Comparison of ENCODE assay signal across 10 cellular contexts in genomic region chr11:114132944-114133394, GRCh38.
DNase-seq lines count a peak whose midpoint lies in the region; ATAC-seq and TF ChIP-seq lines count a peak whose summit lies in the region.
"Had no signal": no experiment of that assay in that cellular context is flagged by ENCODE, and none has a peak within 500 bp of the region (broad histone marks: within the 10 kb centered on the region; RNA-seq: fewer than 3 reads in every experiment).

No MANE protein-coding gene starts in this region.

- TF ChIP-seq CTCF in fibroblast of lung (conservative IDR thresholded peaks at IDR 0.05 in 1 of 2, IDR thresholded peaks at IDR 0.05 in 1 of 2; ENCODE audit: low read depth in 1 of 2, low read length in 2 of 2) (no peak), osteoblast (IDR thresholded peaks at IDR 0.05; ENCODE audit: extremely low read depth, low read depth, low read length) (no peak), progenitor cell of endocrine pancreas (IDR thresholded peaks at IDR 0.05; ENCODE audit: unreplicated experiment) (no peak)

- H3K9ac ChIP-seq in fibroblast of lung (ENCODE audit: insufficient read depth, low read length), result no peak overlapping the region

- H3K36me3 Mint-ChIP-seq in progenitor cell of endocrine pancreas (ENCODE audit: insufficient read depth), result no peaks in the 10 kb centered on the region

- H3K4me2 ChIP-seq in fibroblast of lung (ENCODE audit: extremely low read depth, insufficient read depth, low read length), result no peak overlapping the region
- peak overlapping the region; percentile 74 for H3K4me2 ChIP-seq in osteoblast (ENCODE audit: insufficient read depth, low read length)

- H2AFZ ChIP-seq in fibroblast of lung (ENCODE audit: low read length), result no peak overlapping the region
- peak overlapping the region; percentile 63 for H2AFZ ChIP-seq in osteoblast (ENCODE audit: low read length)

- no peaks in the 10 kb centered on the region for H3K27me3 ChIP-seq in fibroblast of lung (ENCODE audit: control insufficient read depth, insufficient read depth, low read length)
- peaks cover 27% of the 10 kb centered on the region for H3K27me3 ChIP-seq in osteoblast (ENCODE audit: insufficient read depth, low read length)

- H4K20me1 ChIP-seq in fibroblast of lung (ENCODE audit: control insufficient read depth, extremely low read depth, insufficient read depth, low read length) (no peaks in the 10 kb centered on the region), osteoblast (ENCODE audit: insufficient read depth, low read length) (no peaks in the 10 kb centered on the region)

- H3K4me3 ChIP-seq in fibroblast of lung (replicated peaks in 1 of 4; ENCODE audit: control extremely low read depth in 1 of 4, insufficient read depth in 1 of 4, low read depth in 3 of 4, low read length in 4 of 4) (no peak overlapping the region), osteoblast (ENCODE audit: insufficient read depth, low read length) (peak overlapping the region; percentile 33)
- H3K4me3 ChIP-seq: cardiac muscle cell had no signal

- no peak for ATAC-seq in GM21381 (IDR thresholded peaks at IDR 0.05; ENCODE audit: unreplicated experiment)

- DNase-seq in A172 (ENCODE audit: low spot score) (peak; percentile 16), M059J (ENCODE audit: low read depth) (peak; percentile 76), fibroblast of lung (ENCODE audit: low read depth in 2 of 2) (peak; percentile 27 to 61), osteoblast (ENCODE audit: insufficient read length, low spot score, missing footprints) (peak; percentile 91), NCI-H2081 treated with DMSO at 0.1 percent for 48 hours (lab: John Stamatoyannopoulos, UW) (no peak), progenitor cell of endocrine pancreas (ENCODE audit: low spot score, unreplicated experiment) (no peak)
- DNase-seq in stimulated activated CD4-positive, alpha-beta T cell treated with anti-CD3 and anti-CD28 coated beads, Interleukin-12 subunit alpha, Interleukin-12 subunit beta, amount 100 ng/mL, for 4 hours, result no peak
- DNase-seq: AML-193 had no signal

- H3K4me1 ChIP-seq in fibroblast of lung (ENCODE audit: control insufficient read depth, extremely low read depth, insufficient read depth, low read length) (no peaks in the 10 kb centered on the region), osteoblast (ENCODE audit: insufficient read depth, low read length) (peaks cover 42% of the 10 kb centered on the region)

- no peak overlapping the region for H3K27ac ChIP-seq in fibroblast of lung (ENCODE audit: insufficient read depth, low read length)
- H3K27ac ChIP-seq in osteoblast (ENCODE audit: low read depth, low read length), result peak overlapping the region; percentile 43
- H3K27ac ChIP-seq: cardiac muscle cell had no signal

- no peak overlapping the region for H3K4me3 Mint-ChIP-seq in progenitor cell of endocrine pancreas (ENCODE audit: low read depth)

- no peaks in the 10 kb centered on the region for H3K36me3 ChIP-seq in fibroblast of lung (ENCODE audit: control insufficient read depth, insufficient read depth, low read length)
- H3K36me3 ChIP-seq in osteoblast (ENCODE audit: insufficient read depth, low read length), result no peaks in the 10 kb centered on the region
- H3K36me3 ChIP-seq: cardiac muscle cell had no signal

- H3K9me3 ChIP-seq in fibroblast of lung (ENCODE audit: control insufficient read depth, insufficient read depth, low read depth, low read length) (no peaks in the 10 kb centered on the region), osteoblast (ENCODE audit: low read depth, low read length) (no peaks in the 10 kb centered on the region)

- H3K79me2 ChIP-seq in fibroblast of lung (ENCODE audit: control insufficient read depth, insufficient read depth, low read length), result no peaks in the 10 kb centered on the region
- H3K79me2 ChIP-seq in osteoblast (ENCODE audit: insufficient read depth, low read length), result no peaks in the 10 kb centered on the region

- peaks cover 29% of the 10 kb centered on the region for H3K4me1 Mint-ChIP-seq in progenitor cell of endocrine pancreas (ENCODE audit: low read depth)

- no peaks in the 10 kb centered on the region for H3K9me3 Mint-ChIP-seq in progenitor cell of endocrine pancreas (ENCODE audit: low read depth)

- H3K27ac Mint-ChIP-seq in progenitor cell of endocrine pancreas, result no peak overlapping the region

- H3K27me3 Mint-ChIP-seq in progenitor cell of endocrine pancreas, result no peaks in the 10 kb centered on the region

Comparison
In these comparisons a context has a peak if more than half of its experiments do, and no peak if none do; other contexts are left out.
1. DNase-seq: peak in A172 (single experiment), M059J (single experiment), fibroblast of lung (2 of 2) and osteoblast (single experiment); none in stimulated activated CD4-positive, alpha-beta T cell treated with anti-CD3 and anti-CD28 coated beads, Interleukin-12 subunit alpha, Interleukin-12 subunit beta, amount 100 ng/mL, for 4 hours (single experiment), NCI-H2081 treated with DMSO at 0.1 percent for 48 hours (single experiment) and progenitor cell of endocrine pancreas (single experiment).